In genomic region chr5:30194595-30194994, GRCh38 we compare ENCODE assay signal across 20 cellular contexts.
"Had no signal": no experiment of that assay in that cellular context is flagged by ENCODE, and none has a peak within 500 bp of the region (broad histone marks: within the 10 kb centered on the region; RNA-seq: fewer than 3 reads in every experiment).

No MANE protein-coding gene starts in this region.

- H3K36me3 ChIP-seq: esophagus squamous epithelium, left lung, neutrophil, stomach, upper lobe of left lung had no signal

- H3K9ac ChIP-seq: parathyroid adenoma had no signal

- H3K4me1 ChIP-seq: esophagus squamous epithelium, left lung, parathyroid adenoma, stomach, testis, upper lobe of left lung had no signal

- H3K27ac Mint-ChIP-seq: activated CD4-positive, alpha-beta T cell treated with anti-CD3 and anti-CD28 coated beads, Interleukin-2, amount 10 ng/mL, durations not matched to agents 7 days and 5 days; activated naive CD8-positive, alpha-beta T cell treated with anti-CD3 and anti-CD28 coated beads, Interleukin-2, amount 10 ng/mL, durations not matched to agents 7 days and 5 days; brain; naive thymus-derived CD4-positive, alpha-beta T cell had no signal

- H3K9me3 ChIP-seq: neutrophil, testis had no signal

- DNase-seq: activated CD4-positive, alpha-beta T cell treated with anti-CD3 and anti-CD28 coated beads, Interleukin-2, amount 10 ng/mL, durations not matched to agents 7 days and 5 days; activated CD8-positive, alpha-beta memory T cell treated with anti-CD3 and anti-CD28 coated beads for 24 hours; activated naive CD8-positive, alpha-beta T cell treated with anti-CD3 and anti-CD28 coated beads, Interleukin-2, amount 10 ng/mL, durations not matched to agents 7 days and 5 days; central memory CD4-positive, alpha-beta T cell; effector CD8-positive, alpha-beta T cell; esophagus squamous epithelium; hippocampal formation; kidney; left lung; mucosa of descending colon; naive thymus-derived CD4-positive, alpha-beta T cell; stimulated activated CD4-positive, alpha-beta T cell treated with anti-CD3 and anti-CD28 coated beads, Interleukin-12 subunit alpha, Interleukin-12 subunit beta, amount 100 ng/mL, for 4 hours; stimulated activated CD4-positive, alpha-beta T cell treated with anti-CD3 and anti-CD28 coated beads, Interleukin-2, amount 100 ng/mL, for 24 hours; stomach; testis; upper lobe of left lung had no signal

- H3K9me3 Mint-ChIP-seq: activated naive CD8-positive, alpha-beta T cell treated with anti-CD3 and anti-CD28 coated beads, Interleukin-2, amount 10 ng/mL, durations not matched to agents 7 days and 5 days; brain had no signal

- H3K36me3 Mint-ChIP-seq: activated naive CD8-positive, alpha-beta T cell treated with anti-CD3 and anti-CD28 coated beads, Interleukin-2, amount 10 ng/mL, durations not matched to agents 7 days and 5 days; brain; naive thymus-derived CD4-positive, alpha-beta T cell had no signal

- H2AFZ ChIP-seq: parathyroid adenoma had no signal

- H3K27ac ChIP-seq: coronary artery, esophagus squamous epithelium, left lung, neutrophil, parathyroid adenoma, stomach, testis, upper lobe of left lung had no signal

- H3K4me1 Mint-ChIP-seq: activated CD4-positive, alpha-beta T cell treated with anti-CD3 and anti-CD28 coated beads, Interleukin-2, amount 10 ng/mL, durations not matched to agents 7 days and 5 days; activated naive CD8-positive, alpha-beta T cell treated with anti-CD3 and anti-CD28 coated beads, Interleukin-2, amount 10 ng/mL, durations not matched to agents 7 days and 5 days; brain; naive thymus-derived CD4-positive, alpha-beta T cell had no signal

- H3K4me3 ChIP-seq: coronary artery, esophagus squamous epithelium, left lung, mucosa of descending colon, stomach, testis, upper lobe of left lung had no signal

- H3K27me3 Mint-ChIP-seq: activated CD4-positive, alpha-beta T cell treated with anti-CD3 and anti-CD28 coated beads, Interleukin-2, amount 10 ng/mL, durations not matched to agents 7 days and 5 days; activated naive CD8-positive, alpha-beta T cell treated with anti-CD3 and anti-CD28 coated beads, Interleukin-2, amount 10 ng/mL, durations not matched to agents 7 days and 5 days; brain; naive thymus-derived CD4-positive, alpha-beta T cell had no signal

- H3K27me3 ChIP-seq: esophagus squamous epithelium, left lung, neutrophil, stomach, testis, upper lobe of left lung had no signal

- H3K4me3 Mint-ChIP-seq: activated CD4-positive, alpha-beta T cell treated with anti-CD3 and anti-CD28 coated beads, Interleukin-2, amount 10 ng/mL, durations not matched to agents 7 days and 5 days; activated naive CD8-positive, alpha-beta T cell treated with anti-CD3 and anti-CD28 coated beads, Interleukin-2, amount 10 ng/mL, durations not matched to agents 7 days and 5 days; brain; naive thymus-derived CD4-positive, alpha-beta T cell had no signal

- H3K79me2 ChIP-seq: parathyroid adenoma had no signal
